In the genomic region with DNA sequence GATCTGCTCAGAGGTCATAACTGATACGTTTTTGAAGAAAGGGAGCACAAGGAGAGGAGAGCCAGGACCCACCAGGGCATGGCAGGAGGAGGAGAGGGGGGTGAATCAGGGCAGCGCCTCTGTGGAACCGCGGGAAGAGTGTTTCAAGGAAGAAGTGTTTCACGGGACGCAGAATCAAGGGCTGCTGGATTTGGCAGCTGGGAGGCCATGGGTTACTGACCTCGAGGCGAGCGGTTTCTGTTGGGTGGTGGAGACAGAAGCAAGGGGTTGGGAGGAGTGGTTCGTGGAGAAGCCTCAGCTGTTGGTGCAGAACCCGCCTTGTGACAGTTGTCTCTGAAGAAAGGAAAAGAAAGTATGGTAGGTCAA, we compare ENCODE assay signal across 1 cellular context.
TF ChIP-seq lines count a peak whose summit lies in the region.

No MANE protein-coding gene starts in this region.

TF ChIP-seq in SK-N-SH treated with all-trans-retinoic acid at 6 μM for 48 hours, 23 proteins besides CTCF, POLR2A, EP300 and RAD21 (continued from another document):
- TF ChIP-seq, protein P1, sequence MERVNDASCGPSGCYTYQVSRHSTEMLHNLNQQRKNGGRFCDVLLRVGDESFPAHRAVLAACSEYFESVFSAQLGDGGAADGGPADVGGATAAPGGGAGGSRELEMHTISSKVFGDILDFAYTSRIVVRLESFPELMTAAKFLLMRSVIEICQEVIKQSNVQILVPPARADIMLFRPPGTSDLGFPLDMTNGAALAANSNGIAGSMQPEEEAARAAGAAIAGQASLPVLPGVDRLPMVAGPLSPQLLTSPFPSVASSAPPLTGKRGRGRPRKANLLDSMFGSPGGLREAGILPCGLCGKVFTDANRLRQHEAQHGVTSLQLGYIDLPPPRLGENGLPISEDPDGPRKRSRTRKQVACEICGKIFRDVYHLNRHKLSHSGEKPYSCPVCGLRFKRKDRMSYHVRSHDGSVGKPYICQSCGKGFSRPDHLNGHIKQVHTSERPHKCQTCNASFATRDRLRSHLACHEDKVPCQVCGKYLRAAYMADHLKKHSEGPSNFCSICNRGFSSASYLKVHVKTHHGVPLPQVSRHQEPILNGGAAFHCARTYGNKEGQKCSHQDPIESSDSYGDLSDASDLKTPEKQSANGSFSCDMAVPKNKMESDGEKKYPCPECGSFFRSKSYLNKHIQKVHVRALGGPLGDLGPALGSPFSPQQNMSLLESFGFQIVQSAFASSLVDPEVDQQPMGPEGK (CRISPR knock-in tag; IDR thresholded peaks at IDR 0.05; ENCODE audit: borderline replicate concordance): no peak
- TF ChIP-seq BACH2 (CRISPR knock-in tag; IDR thresholded peaks at IDR 0.05; ENCODE audit: borderline replicate concordance): no peak
- no peak for TF ChIP-seq ZNF8 (CRISPR knock-in tag; IDR thresholded peaks at IDR 0.05)
- TF ChIP-seq RARB (CRISPR knock-in tag; IDR thresholded peaks at IDR 0.05): no peak
- no peak for TF ChIP-seq ESRRG (CRISPR knock-in tag; IDR thresholded peaks at IDR 0.05)
- TF ChIP-seq OSR1 (CRISPR knock-in tag; IDR thresholded peaks at IDR 0.05): no peak
- no peak for TF ChIP-seq TOX (CRISPR knock-in tag; IDR thresholded peaks at IDR 0.05; ENCODE audit: borderline replicate concordance)
- no peak for TF ChIP-seq ZC3H10 (CRISPR knock-in tag; IDR thresholded peaks at IDR 0.05)
- no peak for TF ChIP-seq ZNF70 (CRISPR knock-in tag; IDR thresholded peaks at IDR 0.05)
- TF ChIP-seq, protein P2, sequence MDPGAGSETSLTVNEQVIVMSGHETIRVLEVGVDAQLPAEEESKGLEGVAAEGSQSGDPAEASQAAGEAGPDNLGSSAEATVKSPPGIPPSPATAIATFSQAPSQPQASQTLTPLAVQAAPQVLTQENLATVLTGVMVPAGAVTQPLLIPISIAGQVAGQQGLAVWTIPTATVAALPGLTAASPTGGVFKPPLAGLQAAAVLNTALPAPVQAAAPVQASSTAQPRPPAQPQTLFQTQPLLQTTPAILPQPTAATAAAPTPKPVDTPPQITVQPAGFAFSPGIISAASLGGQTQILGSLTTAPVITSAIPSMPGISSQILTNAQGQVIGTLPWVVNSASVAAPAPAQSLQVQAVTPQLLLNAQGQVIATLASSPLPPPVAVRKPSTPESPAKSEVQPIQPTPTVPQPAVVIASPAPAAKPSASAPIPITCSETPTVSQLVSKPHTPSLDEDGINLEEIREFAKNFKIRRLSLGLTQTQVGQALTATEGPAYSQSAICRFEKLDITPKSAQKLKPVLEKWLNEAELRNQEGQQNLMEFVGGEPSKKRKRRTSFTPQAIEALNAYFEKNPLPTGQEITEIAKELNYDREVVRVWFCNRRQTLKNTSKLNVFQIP (CRISPR knock-in tag; IDR thresholded peaks at IDR 0.05; ENCODE audit: borderline replicate concordance, low read depth): no peak
- TF ChIP-seq GLIS3 (CRISPR knock-in tag; IDR thresholded peaks at IDR 0.05): no peak
- no peak for TF ChIP-seq CSDC2 (CRISPR knock-in tag; IDR thresholded peaks at IDR 0.05)
- no peak for TF ChIP-seq ZFP3 (CRISPR knock-in tag; IDR thresholded peaks at IDR 0.05)
- no peak for TF ChIP-seq ZFP30 (CRISPR knock-in tag; IDR thresholded peaks at IDR 0.05)
